8 cellular contexts compared by ENCODE assay signal in the genomic region with DNA sequence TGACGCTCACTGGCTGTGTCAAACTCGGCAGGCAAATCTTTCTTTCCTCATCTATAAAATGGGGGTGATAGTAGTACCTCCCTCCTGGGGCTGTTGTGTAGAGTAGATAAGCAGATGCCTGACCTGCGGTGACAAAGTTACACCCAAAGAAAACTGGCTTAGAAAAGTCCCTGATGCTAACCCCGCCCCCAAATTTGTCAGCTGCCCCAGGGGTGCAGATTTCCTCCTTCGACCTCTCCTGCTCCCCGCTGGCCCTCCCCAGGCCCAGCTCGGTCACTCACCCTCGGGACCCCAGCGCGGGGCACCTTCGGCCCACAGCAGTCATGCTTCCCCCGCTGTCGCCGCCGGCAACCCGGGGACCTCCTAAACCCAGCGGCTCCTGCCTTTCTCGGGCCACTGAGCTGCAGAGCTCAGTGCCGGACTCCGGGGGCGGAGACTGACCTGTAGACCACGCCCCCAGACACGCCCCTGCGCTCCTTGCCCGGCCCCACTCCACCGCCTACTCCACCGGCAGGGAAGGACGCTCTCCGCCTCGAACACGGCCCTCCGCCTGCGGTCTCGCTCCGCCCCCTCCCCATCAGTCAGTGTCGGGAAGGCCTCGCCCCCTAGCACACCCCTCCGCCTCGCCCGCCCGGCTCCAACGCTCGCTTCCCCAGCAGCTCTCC. TPM values are rescaled to one million over a fixed set of nuclear protein-coding genes. Genes with fewer than 3 reads are reported as not detected.
DNase-seq lines count a peak whose midpoint lies in the region; ATAC-seq and TF ChIP-seq lines count a peak whose summit lies in the region.

No MANE protein-coding gene starts in this region.

- peaks cover 8% of the 10 kb centered on the region for H3K4me1 Mint-ChIP-seq in endodermal cell

- peaks cover 3% of the 10 kb centered on the region for H3K4me1 ChIP-seq in endodermal cell (ENCODE audit: control insufficient read depth, insufficient read depth, low read length)

- WGBS in endodermal cell (ENCODE audit: insufficient coverage in 1 of 2, insufficient read length in 1 of 2), 2 experiments: 1 to 4% methylated on average over 13 to 43 of the region's 43 CpGs

- H3K4me3 ChIP-seq in endodermal cell (ENCODE audit: low read length): peak overlapping the region; percentile 76

- H3K27me3 Mint-ChIP-seq in endodermal cell (ENCODE audit: insufficient read depth): peaks cover 10% of the 10 kb centered on the region

- no peaks in the 10 kb centered on the region for H3K27me3 ChIP-seq in endodermal cell (ENCODE audit: control insufficient read depth, insufficient read depth, low read length, poor library complexity, severe bottlenecking)

- no peak overlapping the region for H3K27ac ChIP-seq in endodermal cell (ENCODE audit: low read depth, low read length)

- no peak for TF ChIP-seq CTCF in endodermal cell (conservative IDR thresholded peaks at IDR 0.05)

- peak; percentile 95 for DNase-seq in COLO668 (lab: John Stamatoyannopoulos, UW; ENCODE audit: unreplicated experiment)
- DNase-seq in HT-29 (ENCODE audit: low spot score): peak; percentile 96
- DNase-seq in NOMO-1 (lab: John Stamatoyannopoulos, UW; ENCODE audit: unreplicated experiment in 2 of 2): peak; percentile 97 to 99
- peak; percentile 67 for DNase-seq in activated CD8-positive, alpha-beta memory T cell treated with anti-CD3 and anti-CD28 coated beads, Interleukin-2, amount 50 U/mL, for 1 hour (ENCODE audit: extremely low read depth)
- DNase-seq in endodermal cell: peak; percentile 100
- DNase-seq in mesenteric fat pad (ENCODE audit: low spot score): peak; percentile 100
- peak; percentile 91 for DNase-seq in stimulated activated CD8-positive, alpha-beta memory T cell treated with anti-CD3 and anti-CD28 coated beads, Interleukin-12 subunit alpha, Interleukin-12 subunit beta, amount 100 ng/mL, for 4 hours (ENCODE audit: low read depth)

- no peaks in the 10 kb centered on the region for H3K9me3 ChIP-seq in endodermal cell (ENCODE audit: control insufficient read depth, low read length)

- no peaks in the 10 kb centered on the region for H3K9me3 Mint-ChIP-seq in endodermal cell

- peak; percentile 83 for ATAC-seq in GM21360 (IDR thresholded peaks at IDR 0.05; ENCODE audit: unreplicated experiment)

- no peaks in the 10 kb centered on the region for H3K36me3 Mint-ChIP-seq in endodermal cell (ENCODE audit: low read depth)

- H3K9ac ChIP-seq in endodermal cell (ENCODE audit: extremely low read depth, low read length, poor library complexity, severe bottlenecking): no peak overlapping the region

- peak overlapping the region; percentile 52 for H3K27ac Mint-ChIP-seq in endodermal cell

- H3K36me3 ChIP-seq in endodermal cell (ENCODE audit: control insufficient read depth, insufficient read depth, low read length): no peaks in the 10 kb centered on the region

- H3K4me3 Mint-ChIP-seq in endodermal cell: peak overlapping the region; percentile 60

RNA-seq across cellular contexts. Expression of a gene that starts 7.4 kb away (rescaled TPM):
- not detected in 2 replicates for total RNA-seq in HT-29 (2014; rRNA removed; shearing (Covaris generic))
- total RNA-seq in endodermal cell (1 to 10 TPM in 1 of 2 donors, under 1 TPM in 1; 0.77 to 1.4 TPM), mesenteric fat pad (28.1 TPM)
- polyA plus RNA-seq in endodermal cell (2013, experiment 1 of 2): 5.3 TPM
- 5.3 TPM for polyA plus RNA-seq in endodermal cell (2013, experiment 2 of 2)

RNA-seq across cellular contexts. Expression of a gene that starts 14.8 kb away (rescaled TPM):
- 42.6 and 45.4 TPM in 2 replicates for total RNA-seq in HT-29 (2014; rRNA removed; shearing (Covaris generic))
- total RNA-seq in endodermal cell (100 to 1,000 TPM in 1 of 2 donors, 10 to 100 TPM in 1; 97.1 to 101 TPM), mesenteric fat pad (105 TPM)
- polyA plus RNA-seq in endodermal cell (2013, experiment 1 of 2): 58.2 TPM
- 58.0 TPM for polyA plus RNA-seq in endodermal cell (2013, experiment 2 of 2)

RNA-seq across cellular contexts. Expression of a gene that starts 31.6 kb away (rescaled TPM):
- 180 and 200 TPM in 2 replicates for total RNA-seq in HT-29 (2014; rRNA removed; shearing (Covaris generic))
- total RNA-seq in endodermal cell: 10 to 100 TPM; 75.2 to 76.4 TPM
- polyA plus RNA-seq in endodermal cell (2013, experiment 1 of 2): 46.4 TPM
- 42.8 TPM for polyA plus RNA-seq in endodermal cell (2013, experiment 2 of 2)
- total RNA-seq in mesenteric fat pad: 108 TPM

RNA-seq across cellular contexts. Expression of a gene that starts 35.9 kb away (rescaled TPM):
- total RNA-seq in HT-29 (2014; rRNA removed; shearing (Covaris generic)): 14.3 and 18.9 TPM in 2 replicates
- total RNA-seq in endodermal cell (10 to 100 TPM; 15.7 to 16.7 TPM), mesenteric fat pad (8.6 TPM)
- polyA plus RNA-seq in endodermal cell (2013, experiment 1 of 2): 19.2 TPM
- 15.7 TPM for polyA plus RNA-seq in endodermal cell (2013, experiment 2 of 2)

RNA-seq across cellular contexts. Expression of a gene that starts 55.2 kb away (rescaled TPM):
- not detected in 2 replicates for total RNA-seq in HT-29 (2014; rRNA removed; shearing (Covaris generic))
- not detected for total RNA-seq in endodermal cell
- polyA plus RNA-seq in endodermal cell (2013, experiment 1 of 2): not detected
- not detected for polyA plus RNA-seq in endodermal cell (2013, experiment 2 of 2)
- total RNA-seq in mesenteric fat pad: not detected

Comparison
In these comparisons a context has a peak if more than half of its experiments do, and no peak if none do; other contexts are left out.
1. RNA of a gene that starts 7.4 kb away (total RNA-seq): 28.1 TPM in mesenteric fat pad (single experiment); 0.77 to 1.4 TPM in endodermal cell and not detected in HT-29; every median in the first group is over 10 times any median in the second.
2. Peak in every context shown above with its lines, with median percentiles within 50 percentile points of each other: DNase-seq.